Comparison of ENCODE assay signal across 1 cellular context in genomic region chr19:36106441-36106840, GRCh38.
TF ChIP-seq lines count a peak whose summit lies in the region.

No MANE protein-coding gene starts in this region.

TF ChIP-seq in K562, 482 proteins besides CTCF, POLR2A, EP300 and RAD21:
- TF ChIP-seq HDAC1 (IDR thresholded peaks at IDR 0.05) (no peak), ETV6 (IDR thresholded peaks at IDR 0.05; ENCODE audit: borderline replicate concordance in 1 of 2, low read depth in 2 of 2, low read length in 1 of 2) (no peak), ETV6 (CRISPR knock-in tag; IDR thresholded peaks at IDR 0.05; ENCODE audit: borderline replicate concordance) (no peak), POLR2B (IDR thresholded peaks at IDR 0.05; ENCODE audit: low read depth, partially characterized antibody) (no peak), GATAD2A (IDR thresholded peaks at IDR 0.05) (no peak), POLR2G (IDR thresholded peaks at IDR 0.05; ENCODE audit: low read depth, low read length) (peak; percentile 21; the same call in 1 of the 2 replicates), SP1 (CRISPR knock-in tag; IDR thresholded peaks at IDR 0.05) (no peak)
